ENCODE assay signal across 9 cellular contexts in genomic region chr2:172000696-172001361, GRCh38. TPM values are rescaled to one million over a fixed set of nuclear protein-coding genes. Genes with fewer than 3 reads are reported as not detected.
DNase-seq lines count a peak whose midpoint lies in the region; ATAC-seq, FAIRE-seq and TF ChIP-seq lines count a peak whose summit lies in the region.
"Had no signal": no experiment of that assay in that cellular context is flagged by ENCODE, and none has a peak within 500 bp of the region (broad histone marks: within the 10 kb centered on the region; RNA-seq: fewer than 3 reads in every experiment).

No MANE protein-coding gene starts in this region.

- FAIRE-seq in small intestine (lab: Jason Lieb, UNC) = no peak

- DNase-seq in A673 (ENCODE audit: low spot score) (no peak), HAP-1 (ENCODE audit: low spot score in 2 of 2) (no peak), lower lobe of right lung (no peak), small intestine (no peak), aorta (no peak)
- no peak for DNase-seq in effector CD8-positive, alpha-beta T cell (lab: John Stamatoyannopoulos, UW)
- DNase-seq: stimulated activated CD4-positive, alpha-beta T cell treated with anti-CD3 and anti-CD28 coated beads, Interleukin-2, amount 100 ng/mL, for 48 hours had no signal

- H3K27me3 ChIP-seq in A673 (replicated peaks; ENCODE audit: insufficient read depth, low read depth, low read length, poor library complexity) (no peaks in the 10 kb centered on the region), HAP-1 (ENCODE audit: low read depth) (no peaks in the 10 kb centered on the region), lower lobe of right lung (ENCODE audit: low read depth) (peaks cover 6% of the 10 kb centered on the region), small intestine (ENCODE audit: control insufficient read depth in 2 of 2, insufficient read depth in 2 of 2, low read length in 2 of 2) (no peaks in the 10 kb centered on the region), aorta (ENCODE audit: control insufficient read depth in 1 of 2, insufficient read depth in 2 of 2, low read length in 1 of 2) (no peaks in the 10 kb centered on the region)

- CTCF ChIA-PET in A673 (lab: Charles Lee) = no interaction called here

- H3K27ac Mint-ChIP-seq in activated naive CD8-positive, alpha-beta T cell = peak overlapping the region; percentile 100

- TF ChIP-seq CTCF in A673 (conservative IDR thresholded peaks at IDR 0.05; ENCODE audit: low read depth, low read length) (no peak), lower lobe of right lung (IDR thresholded peaks at IDR 0.05) (no peak)

- H3K4me3 ChIP-seq in A673 (ENCODE audit: low read depth, low read length, poor library complexity, severe bottlenecking) = peak overlapping the region; percentile 63
- H3K4me3 ChIP-seq in HAP-1 = peak overlapping the region; percentile 69
- H3K4me3 ChIP-seq in lower lobe of right lung = peak overlapping the region; percentile 86
- H3K4me3 ChIP-seq in small intestine (ENCODE audit: low read depth in 1 of 2, low read length in 2 of 2) = no peak overlapping the region
- H3K4me3 ChIP-seq in aorta (ENCODE audit: low read length in 2 of 2) = no peak overlapping the region

- H3K27me3 Mint-ChIP-seq in activated naive CD8-positive, alpha-beta T cell = no peaks in the 10 kb centered on the region

- peaks cover 13% of the 10 kb centered on the region for H3K4me1 ChIP-seq in A673 (ENCODE audit: insufficient read depth, low read length, poor library complexity, severe bottlenecking)
- peaks cover 7% of the 10 kb centered on the region for H3K4me1 ChIP-seq in HAP-1
- peaks cover 6% of the 10 kb centered on the region for H3K4me1 ChIP-seq in lower lobe of right lung
- no peaks in the 10 kb centered on the region for H3K4me1 ChIP-seq in small intestine (ENCODE audit: control insufficient read depth in 2 of 2, insufficient read depth in 1 of 2, low read depth in 1 of 2, low read length in 1 of 2)
- H3K4me1 ChIP-seq in aorta (ENCODE audit: control insufficient read depth in 1 of 2, insufficient read depth in 2 of 2, low read length in 2 of 2) = no peaks in the 10 kb centered on the region

- H3K9me3 ChIP-seq in A673 (ENCODE audit: low read depth, low read length, poor library complexity, severe bottlenecking) (no peaks in the 10 kb centered on the region), HAP-1 (no peaks in the 10 kb centered on the region), lower lobe of right lung (no peaks in the 10 kb centered on the region), small intestine (ENCODE audit: control insufficient read depth, low read depth) (no peaks in the 10 kb centered on the region), aorta (ENCODE audit: control insufficient read depth, low read length) (no peaks in the 10 kb centered on the region)

- POLR2A ChIA-PET in A673 (lab: Charles Lee; ENCODE audit: low non-redundant PET) = no interaction called here

- WGBS in small intestine, 3 donors = 83 to 91% (median 87%) methylated on average over 13 of the region's 13 CpGs
- WGBS in aorta, 2 donors = 82 to 83% methylated on average over 13 of the region's 13 CpGs

- H3K27ac ChIP-seq in A673 (ENCODE audit: low read depth, low read length, poor library complexity, severe bottlenecking) = peak overlapping the region; percentile 63
- no peak overlapping the region for H3K27ac ChIP-seq in lower lobe of right lung
- no peak overlapping the region for H3K27ac ChIP-seq in small intestine (ENCODE audit: low read depth in 1 of 2, low read length in 1 of 2)
- H3K27ac ChIP-seq in aorta (ENCODE audit: low read depth in 1 of 2, low read length in 2 of 2) = no peak overlapping the region

- intact Hi-C loops in A673 (cut with micrococcal nuclease; ENCODE audit: unreplicated experiment) (loop anchor here (5.0 kb wide), 1 partner anchor 91 kb away; no protein-coding TSS in a partner anchor), lower lobe of right lung (cut with DNase I) (no loop called here), aorta (cut with DNase I) (loop anchor here in 1 of 2 donors (2.0 kb wide), 1 partner anchor 78 kb away; the partner anchor contains the start of gene HAT1)

- no peaks in the 10 kb centered on the region for H3K36me3 Mint-ChIP-seq in activated naive CD8-positive, alpha-beta T cell

- no peaks in the 10 kb centered on the region for H3K9me3 Mint-ChIP-seq in activated naive CD8-positive, alpha-beta T cell (ENCODE audit: low read depth)

- peaks cover 22% of the 10 kb centered on the region for H3K4me1 Mint-ChIP-seq in activated naive CD8-positive, alpha-beta T cell (ENCODE audit: low read depth)

- H3K36me3 ChIP-seq in A673 (ENCODE audit: insufficient read depth, low read length, poor library complexity, severe bottlenecking) = no peaks in the 10 kb centered on the region
- no peaks in the 10 kb centered on the region for H3K36me3 ChIP-seq in HAP-1 (replicated peaks)
- no peaks in the 10 kb centered on the region for H3K36me3 ChIP-seq in lower lobe of right lung
- no peaks in the 10 kb centered on the region for H3K36me3 ChIP-seq in small intestine (ENCODE audit: control insufficient read depth in 2 of 2, insufficient read depth in 2 of 2, low read length in 2 of 2)
- no peaks in the 10 kb centered on the region for H3K36me3 ChIP-seq in aorta (ENCODE audit: control insufficient read depth in 1 of 2, insufficient read depth in 2 of 2, low read length in 1 of 2)

- peak overlapping the region; percentile 96 for H3K4me3 Mint-ChIP-seq in activated naive CD8-positive, alpha-beta T cell

- ATAC-seq in lower lobe of right lung = no peak
- no peak for ATAC-seq in HG03442 (IDR thresholded peaks at IDR 0.05; ENCODE audit: unreplicated experiment)
- no peak for ATAC-seq in aorta (ENCODE audit: low FRiP score)

- in situ Hi-C loops in HAP-1 (cut with MboI; ENCODE audit: low sequenced_read_pairs) = no loop called here

- no TSS peak for BruUV-seq in A673 (replicated peaks; lab: Mats Ljungman, UMichigan)

RNA-seq across cellular contexts. Expression of gene METAP1D, which starts 1.1 kb away (rescaled TPM):
- total RNA-seq in A673 (2021) (11.8 and 12.7 TPM in 2 replicates), lower lobe of right lung (3.8 TPM), aorta (1 to 10 TPM; 2.9 to 5.4 TPM)
- polyA plus RNA-seq in small intestine (1 to 10 TPM in 2 of 3 donors, under 1 TPM in 1; 0.45 to 4.5 (median 1.6) TPM), aorta (1 to 10 TPM; 3.1 to 8.0 TPM)

Comparison
In these comparisons a context has a peak if more than half of its experiments do, and no peak if none do; other contexts are left out.
1. H3K4me3 ChIP-seq: peak in A673 (single experiment), HAP-1 (single experiment) and lower lobe of right lung (single experiment); none in small intestine (0 of 2) and aorta (0 of 2).